8 cellular contexts compared by ENCODE assay signal in the genomic region with DNA sequence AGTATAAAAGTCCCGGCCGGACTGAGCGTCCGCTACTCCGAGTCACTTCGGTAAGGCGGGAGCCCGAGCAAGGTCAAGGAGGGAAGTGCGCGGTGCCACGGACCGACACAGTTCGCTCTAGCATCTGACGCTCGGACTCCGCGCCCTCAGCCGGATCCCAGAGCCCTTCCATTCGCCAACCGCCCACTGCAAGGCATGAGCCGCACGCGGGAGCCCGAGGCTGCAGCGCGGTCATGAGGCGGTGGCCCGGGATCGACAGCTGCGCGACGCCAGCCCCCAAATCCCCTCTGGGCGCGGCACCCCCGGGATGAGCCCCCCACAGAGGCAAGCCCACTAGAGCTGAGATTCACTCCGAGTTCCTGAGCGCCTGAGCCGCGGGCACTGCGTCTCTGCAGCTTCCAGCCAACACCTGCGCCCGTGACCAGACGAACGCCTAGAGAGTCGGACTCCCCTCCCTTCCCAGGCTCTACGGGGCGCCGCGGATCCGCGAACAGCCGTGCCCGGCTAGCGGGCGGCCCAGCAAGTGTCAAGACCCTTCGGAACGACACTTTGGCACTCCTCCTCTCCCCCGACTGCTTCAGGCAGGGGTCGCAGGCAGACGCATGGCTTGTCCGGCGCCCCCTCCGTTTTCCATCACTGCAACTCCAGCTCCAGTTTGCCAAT. TPM values are rescaled to one million over a fixed set of nuclear protein-coding genes. Genes with fewer than 3 reads are reported as not detected.
DNase-seq lines count a peak whose midpoint lies in the region; ATAC-seq and TF ChIP-seq lines count a peak whose summit lies in the region.

No MANE protein-coding gene starts in this region.

- DNase-seq in NCI-H82 (lab: John Stamatoyannopoulos, UW) (peak; percentile 61), NCI-H82 treated with DMSO at 0.1 percent for 48 hours (lab: John Stamatoyannopoulos, UW; ENCODE audit: unreplicated experiment) (no peak), dorsolateral prefrontal cortex (peak in 2 of 10 donors; percentile 7 to 11), lower leg skin (ENCODE audit: low spot score in 2 of 2) (no peak)
- DNase-seq in stimulated activated CD4-positive, alpha-beta T cell treated with anti-CD3 and anti-CD28 coated beads, TNF-alpha, amount 100 ng/mL, for 4 hours (ENCODE audit: low read depth in 3 of 3): peak in 2 of 3 experiments; percentile 1 to 20
- DNase-seq in activated CD4-positive, CD25-positive, alpha-beta regulatory T cell (lab: John Stamatoyannopoulos, UW): no peak

- H3K27ac ChIP-seq in dorsolateral prefrontal cortex: peak overlapping the region in 1 of 59 donors; percentile 39

- H3K27me3 ChIP-seq in dorsolateral prefrontal cortex: peaks cover 0 to 64% (median 24%) of the 10 kb centered on the region in 45 donors

- WGBS in lower leg skin, 2 donors: 0 to 3% methylated on average over 13 to 30 of the region's 63 CpGs

- no peak for ATAC-seq in HG03108 (IDR thresholded peaks at IDR 0.05; ENCODE audit: unreplicated experiment)

- intact Hi-C loops in dorsolateral prefrontal cortex (cut with DNase I) (no loop called here), lower leg skin (cut with DNase I; ENCODE audit: low total_unique reads) (no loop called here)

- peak in 1 of 2 donors; percentile 47 for TF ChIP-seq POLR2A in lower leg skin (IDR thresholded peaks at IDR 0.05)

- TF ChIP-seq CTCF in WI38 (IDR thresholded peaks at IDR 0.05; ENCODE audit: low read depth, low read length): no peak
- TF ChIP-seq CTCF in dorsolateral prefrontal cortex (IDR thresholded peaks at IDR 0.05 in 54 of 56, conservative IDR thresholded peaks at IDR 0.05 in 2 of 56; ENCODE audit: low read depth in 1 of 56, partially characterized antibody in 56 of 56): no peak
- no peak for TF ChIP-seq CTCF in lower leg skin (IDR thresholded peaks at IDR 0.05)

- H3K4me3 ChIP-seq in WI38 (ENCODE audit: low read depth, low read length) (peak overlapping the region; percentile 38; the same call in 1 of the 2 replicates), dorsolateral prefrontal cortex (peak overlapping the region; percentile 32 to 71 (median 54)), lower leg skin (ENCODE audit: low read depth, poor library complexity, severe bottlenecking) (peak overlapping the region; percentile 70)

RNA-seq across cellular contexts. Expression of a gene that starts 0.7 kb away (rescaled TPM):
- total RNA-seq in dorsolateral prefrontal cortex: 1 to 10 TPM in 64 of 120 experiments, under 1 TPM in 55, not detected in 1; 0.25 to 3.0 (median 1.0) TPM
- 10 to 100 TPM; 12.4 to 27.6 (median 24.1) TPM for total RNA-seq in lower leg skin

Comparison
In these comparisons a context has a peak if more than half of its experiments do, and no peak if none do; other contexts are left out.
1. DNase-seq: peak in NCI-H82 (single experiment) and stimulated activated CD4-positive, alpha-beta T cell treated with anti-CD3 and anti-CD28 coated beads, TNF-alpha, amount 100 ng/mL, for 4 hours (2 of 3); none in NCI-H82 treated with DMSO at 0.1 percent for 48 hours (single experiment), lower leg skin (0 of 2) and activated CD4-positive, CD25-positive, alpha-beta regulatory T cell (0 of 4).
2. Peak in every context shown above with its lines, with median percentiles within 50 percentile points of each other: H3K4me3 ChIP-seq.